Comparison of ENCODE assay signal across 26 cellular contexts in the genomic region with DNA sequence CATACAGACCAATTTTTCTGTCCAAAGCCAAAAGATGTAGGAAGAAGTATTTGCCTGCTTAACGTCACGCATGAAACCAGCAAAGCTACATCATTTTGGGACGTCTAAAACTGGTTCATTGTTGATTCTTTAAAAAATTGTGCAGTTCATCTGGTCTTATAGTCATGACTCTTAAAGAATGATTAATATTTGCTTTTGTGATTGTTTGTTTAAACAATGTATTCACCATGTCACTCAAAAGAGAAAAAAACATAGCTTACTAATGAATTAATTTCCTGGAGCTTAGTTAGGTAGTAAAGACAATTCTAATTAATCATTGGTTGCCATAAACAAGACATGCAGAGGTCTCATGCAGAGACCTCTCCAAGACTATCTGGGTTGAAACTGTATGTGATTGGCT.
"Had no signal": no experiment of that assay in that cellular context is flagged by ENCODE, and none has a peak within 500 bp of the region (broad histone marks: within the 10 kb centered on the region; RNA-seq: fewer than 3 reads in every experiment).

No MANE protein-coding gene starts in this region.

- H3K4me1 ChIP-seq: left lung, lower lobe of right lung, pancreas, prostate gland, tibial nerve, uterus had no signal

- H3K4me3 ChIP-seq: left lung, lower lobe of right lung, pancreas, prostate gland, skin epidermis, tibial nerve, uterus had no signal

- DNase-seq: kidney; left colon; left lung; lower lobe of right lung; mammary epithelial cell; mesenchymal stem cell; naive thymus-derived CD8-positive, alpha-beta T cell; nucleus accumbens; pancreas; posterior cingulate gyrus; retina; right cardiac atrium; stimulated activated CD4-positive, alpha-beta T cell treated with anti-CD3 and anti-CD28 coated beads, Interleukin-12 subunit alpha, Interleukin-12 subunit beta, amount 100 ng/mL, for 4 hours; stimulated activated CD4-positive, alpha-beta T cell treated with anti-CD3 and anti-CD28 coated beads, Interleukin-15, amount 100 ng/mL, for 24 hours; stimulated activated CD4-positive, alpha-beta T cell treated with anti-CD3 and anti-CD28 coated beads, Interleukin-2, amount 100 ng/mL, for 24 hours; stimulated activated CD4-positive, alpha-beta T cell treated with anti-CD3 and anti-CD28 coated beads, Interleukin-4, amount 100 ng/mL, for 4 hours; stimulated activated CD8-positive, alpha-beta memory T cell treated with anti-CD3 and anti-CD28 coated beads, Interleukin-4, amount 100 ng/mL, for 48 hours; stimulated activated naive CD4-positive, alpha-beta T cell treated with Interleukin-2 at 50 U/mL for 16 hours; stimulated activated naive CD8-positive, alpha-beta T cell treated with anti-CD3 and anti-CD28 coated beads, Interleukin-15, amount 100 ng/mL, for 72 hours; substantia nigra; uterus had no signal

- H3K9me3 ChIP-seq: left lung, lower lobe of right lung, pancreas, prostate gland, tibial nerve, uterus had no signal

- H3K36me3 ChIP-seq: left lung, lower lobe of right lung, pancreas, prostate gland, tibial nerve, uterus had no signal

- ATAC-seq: left colon; left lung; lower lobe of right lung; naive thymus-derived CD8-positive, alpha-beta T cell; pancreas; right cardiac atrium; sciatic nerve; stimulated activated memory B cell treated with anti-CD40 and anti-IgM and Interleukin-4, amounts not matched to agents 10 μg/mL and 1 μg/mL and 100 μg/mL, for 72 hours; stimulated activated naive CD8-positive, alpha-beta T cell treated with anti-CD3 and anti-CD28 coated beads, Interleukin-15, amount 100 ng/mL, for 72 hours had no signal

- H3K27ac ChIP-seq: left lung, lower lobe of right lung, pancreas, prostate gland, skin epidermis, tibial nerve, uterus had no signal

- H3K27me3 ChIP-seq: left lung, pancreas, tibial nerve, uterus had no signal
